26 cellular contexts compared by ENCODE assay signal in genomic region chr2:94872088-94872618, GRCh38. TPM values are rescaled to one million over a fixed set of nuclear protein-coding genes. Genes with fewer than 3 reads are reported as not detected.
"Had no signal": no experiment of that assay in that cellular context is flagged by ENCODE, and none has a peak within 500 bp of the region (broad histone marks: within the 10 kb centered on the region; RNA-seq: fewer than 3 reads in every experiment).

No MANE protein-coding gene starts in this region.

- H3K4me3 ChIP-seq: adrenal gland, esophagus muscularis mucosa, skin epidermis, testis, vagina had no signal

- H3K27ac ChIP-seq: adrenal gland, breast epithelium, esophagus muscularis mucosa, parathyroid adenoma, skin epidermis, testis, vagina had no signal

- H3K27me3 ChIP-seq: testis, vagina had no signal

- H3K4me1 ChIP-seq: adrenal gland, breast epithelium, parathyroid adenoma, testis, vagina had no signal

- H3K36me3 ChIP-seq: adrenal gland, breast epithelium, esophagus muscularis mucosa, vagina had no signal

- ATAC-seq: activated CD8-positive, alpha-beta T cell treated with anti-CD3 and anti-CD28 coated beads for 36 hours; effector memory CD8-positive, alpha-beta T cell; left colon; stimulated activated naive B cell treated with anti-CD40 and anti-IgM and Interleukin-4, amounts not matched to agents 10 μg/mL and 1 μg/mL and 100 μg/mL, for 72 hours had no signal

- DNase-seq: activated CD4-positive, alpha-beta T cell treated with anti-CD3 and anti-CD28 coated beads, Interleukin-2, amount 10 ng/mL, durations not matched to agents 24 days and 14 days; activated CD8-positive, alpha-beta T cell treated with anti-CD3 and anti-CD28 coated beads for 36 hours; activated gamma-delta T cell treated with Interleukin-2 at 50 U/mL for 16 hours; activated T-cell treated with anti-CD3 and anti-CD28 coated beads, Interleukin-2, amount 50 U/mL, for 1 hour; adrenal gland; effector memory CD8-positive, alpha-beta T cell; hippocampal formation; left colon; stimulated activated CD4-positive, alpha-beta T cell treated with anti-CD3 and anti-CD28 coated beads, Interleukin-2, amount 100 ng/mL, for 24 hours; stimulated activated CD8-positive, alpha-beta memory T cell treated with anti-CD3 and anti-CD28 coated beads, Interleukin-4, amount 100 ng/mL, for 48 hours; stimulated activated naive B cell treated with anti-CD40 and anti-IgM and Interleukin-4, amounts not matched to agents 10 μg/mL and 1 μg/mL and 100 μg/mL, for 72 hours; T1000; testis; trophoblast cell had no signal

- H3K9me3 ChIP-seq: adrenal gland, breast epithelium, esophagus muscularis mucosa, testis, vagina had no signal

- FAIRE-seq: colon, endothelial cell of umbilical vein, frontal cortex had no signal

- H3K9ac ChIP-seq: parathyroid adenoma had no signal

RNA-seq across cellular contexts. Expression of gene TEKT4, which starts 0.9 kb away (rescaled TPM):
- total RNA-seq: activated CD8-positive, alpha-beta T cell treated with anti-CD3 and anti-CD28 coated beads for 36 hours; breast epithelium; dermis microvascular lymphatic vessel endothelial cell; endothelial cell of umbilical vein; left colon; lower leg skin; natural killer cell treated with Interleukin-12 subunit alpha and Interleukin-12 subunit beta and Interleukin-15 and Interleukin-18, amount 100 ng/mL, for 72 hours; pulmonary artery endothelial cell; vagina had no signal
- polyA plus RNA-seq: adrenal gland, endothelial cell of umbilical vein had no signal
